In genomic region chr1:227793948-227794812, GRCh38 we compare ENCODE assay signal across 9 cellular contexts. TPM values are rescaled to one million over a fixed set of nuclear protein-coding genes. Genes with fewer than 3 reads are reported as not detected.
A peak's percentile ranks its signal among the peaks of the same experiment; 100 is the strongest.
DNase-seq lines count a peak whose midpoint lies in the region; ATAC-seq and TF ChIP-seq lines count a peak whose summit lies in the region.
"Had no signal": no experiment of that assay in that cellular context is flagged by ENCODE, and none has a peak within 500 bp of the region (broad histone marks: within the 10 kb centered on the region; RNA-seq: fewer than 3 reads in every experiment).

No MANE protein-coding gene starts in this region.

- H3K27ac Mint-ChIP-seq in type B pancreatic cell = no peak overlapping the region

- no peaks in the 10 kb centered on the region for H3K36me3 Mint-ChIP-seq in type B pancreatic cell

- TF ChIP-seq CTCF in astrocyte of the spinal cord (IDR thresholded peaks at IDR 0.05; ENCODE audit: low read depth, low read length) = no peak
- TF ChIP-seq CTCF in type B pancreatic cell (conservative IDR thresholded peaks at IDR 0.05) = no peak

- H3K4me1 Mint-ChIP-seq in type B pancreatic cell (ENCODE audit: unreplicated experiment) = peaks cover 12% of the 10 kb centered on the region

- no peak for ATAC-seq in GM18858 (IDR thresholded peaks at IDR 0.05; ENCODE audit: unreplicated experiment)
- ATAC-seq in HG02759 (IDR thresholded peaks at IDR 0.05; ENCODE audit: unreplicated experiment) = no peak
- ATAC-seq in HG03108 (IDR thresholded peaks at IDR 0.05; ENCODE audit: unreplicated experiment) = no peak

- DNase-seq in HS-27A (ENCODE audit: low read depth) = peak; percentile 26
- DNase-seq in astrocyte of the spinal cord (ENCODE audit: low read depth, low spot score) = peak; percentile 90
- peak; percentile 88 for DNase-seq in iPS-NIHi11 (ENCODE audit: low spot score)
- DNase-seq in type B pancreatic cell (ENCODE audit: extremely low spot score, unreplicated experiment) = peak; percentile 74
- no peak for DNase-seq in OCI-M1 (lab: John Stamatoyannopoulos, UW)

- in situ Hi-C loops in astrocyte of the spinal cord (cut with HindIII; ENCODE audit: low sequenced_read_pairs) = no loop called here

- no peaks in the 10 kb centered on the region for H3K9me3 Mint-ChIP-seq in type B pancreatic cell

- H3K4me3 ChIP-seq in astrocyte of the spinal cord (ENCODE audit: low read depth, low read length) = no peak overlapping the region

- H3K4me3 Mint-ChIP-seq in type B pancreatic cell = no peak overlapping the region

- H3K27me3 Mint-ChIP-seq in type B pancreatic cell = peaks cover 6% of the 10 kb centered on the region

RNA-seq across cellular contexts. Expression of gene PRSS38, which starts 21.3 kb away (rescaled TPM):
- total RNA-seq in type B pancreatic cell (ENCODE audit: low replicate concordance) = not detected in 2 replicates
- total RNA-seq: epithelial cell of proximal tubule had no signal

RNA-seq across cellular contexts. Expression of gene SNAP47, which starts 58.9 kb away (rescaled TPM):
- total RNA-seq in type B pancreatic cell (ENCODE audit: low replicate concordance) = 32.4 and 46.2 TPM in 2 replicates

RNA-seq across cellular contexts. Expression of gene JMJD4, which starts 59.1 kb away (rescaled TPM):
- 23.5 and 25.4 TPM in 2 replicates for total RNA-seq in type B pancreatic cell (ENCODE audit: low replicate concordance)
